8 cellular contexts compared by ENCODE assay signal in genomic region chr15:68819451-68820204, GRCh38. TPM values are rescaled to one million over a fixed set of nuclear protein-coding genes. Genes with fewer than 3 reads are reported as not detected.
DNase-seq lines count a peak whose midpoint lies in the region; ATAC-seq, FAIRE-seq and TF ChIP-seq lines count a peak whose summit lies in the region.

No MANE protein-coding gene starts in this region.

- in situ Hi-C loops in GM12878 (cut with MboI) = loop anchor here (25.0 kb wide), 1 partner anchor 1282 kb away; the partner anchor contains the start of gene MAP2K5

- intact Hi-C loops in Calu3 (cut with micrococcal nuclease; ENCODE audit: unreplicated experiment) = no loop called here
- intact Hi-C loops in GM12878 (cut with micrococcal nuclease; ENCODE audit: unreplicated experiment) = no loop called here
- intact Hi-C loops in sigmoid colon (cut with DNase I) = loop anchor here (5.0 kb wide), 2 partner anchors 32 to 58 kb away; no protein-coding TSS in a partner anchor

- peak; percentile 45 for DNase-seq in Calu3
- DNase-seq in HUDEP-2 (lab: John Stamatoyannopoulos, UW; ENCODE audit: unreplicated experiment in 76 of 76) = peak in 40 of 76 experiments; percentile 18 to 69 (median 41)
- DNase-seq in GM12878 (ENCODE audit: low read depth, low spot score) = no peak
- no peak for DNase-seq in iPS DF 6.9 (ENCODE audit: low read depth, low spot score)
- DNase-seq in sigmoid colon = peak; percentile 76

- H3K9me3 Mint-ChIP-seq in Calu3 (ENCODE audit: low read depth, unreplicated experiment) = no peaks in the 10 kb centered on the region

- peak overlapping the region; percentile 66 for H3K4me2 ChIP-seq in GM12878 (ENCODE audit: control insufficient read depth, insufficient read depth)

- under 1% methylated on average over 44 of the region's 52 CpGs for WGBS in GM12878 (ENCODE audit: insufficient coverage, insufficient replicate concordance, low lambda C conversion rate, missing lambda C conversion rate)
- no CpG with 5 or more reads among the region's 52 CpGs for WGBS in iPS DF 6.9 (ENCODE audit: insufficient coverage, insufficient read length)
- 0 to 1% methylated on average over 52 of the region's 52 CpGs for WGBS in sigmoid colon, 2 donors

- no peak for TF ChIP-seq RAD21 in GM12878 (IDR thresholded peaks at IDR 0.05; ENCODE audit: insufficient read depth, low read depth, low read length)

- H4K20me1 ChIP-seq in GM12878 (ENCODE audit: control insufficient read depth, insufficient read depth) = peaks cover 7% of the 10 kb centered on the region; the same call in 1 of the 2 replicates

- CTCF ChIA-PET in Calu3 (lab: Charles Lee) (interaction anchor here (0.8 to 1.3 kb wide), 2 partner anchors 9 to 56 kb away, joined by 3 to 4 read pairs; no protein-coding TSS in a partner anchor), GM12878 (lab: Yijun Ruan, JAX) (interaction anchor here (0.9 to 1.2 kb wide), 5 partner anchors 9 to 144 kb away, joined by 3 to 10 read pairs (median 4); no protein-coding TSS in a partner anchor)

- H3K4me1 ChIP-seq in GM12878 (ENCODE audit: control insufficient read depth, insufficient read depth, low read length) (peaks cover 23% of the 10 kb centered on the region), iPS DF 6.9 (ENCODE audit: control insufficient read depth, insufficient read depth, low read length) (peaks cover 2% of the 10 kb centered on the region; the same call in 1 of the 2 replicates), sigmoid colon (peaks cover 0 to 38% (median 30%) of the 10 kb centered on the region in 4 donors)

- TF ChIP-seq CTCF in Calu3 (IDR thresholded peaks at IDR 0.05; ENCODE audit: unreplicated experiment) (no peak), GM12878 (IDR thresholded peaks at IDR 0.05 in 2 of 3, conservative IDR thresholded peaks at IDR 0.05 in 1 of 3; ENCODE audit: control insufficient read depth in 2 of 3, extremely low read depth in 1 of 3, insufficient read depth in 1 of 3, low read depth in 3 of 3, low read length in 3 of 3) (no peak), sigmoid colon (IDR thresholded peaks at IDR 0.05) (no peak)

- FAIRE-seq in GM12878 (lab: Jason Lieb, UNC) = no peak

- H3K27ac ChIP-seq in GM12878 (ENCODE audit: control insufficient read depth, insufficient read depth) = peak overlapping the region; percentile 99
- no peak overlapping the region for H3K27ac ChIP-seq in iPS DF 6.9 (ENCODE audit: low read length)
- peak overlapping the region; percentile 92 to 99 (median 98) for H3K27ac ChIP-seq in sigmoid colon

- RAD21 ChIA-PET in GM12878 (lab: Charles Lee; ENCODE audit: unreplicated experiment) = interaction anchor here (1.1 to 5.8 kb wide), 5 partner anchors 9 to 36 kb away, joined by 3 to 56 read pairs (median 7); no protein-coding TSS in a partner anchor

- peak overlapping the region; percentile 99 for H3K9ac ChIP-seq in GM12878 (ENCODE audit: control insufficient read depth, insufficient read depth, low read length)

- H3K27me3 Mint-ChIP-seq in Calu3 (ENCODE audit: unreplicated experiment) = no peaks in the 10 kb centered on the region

- POLR2A ChIA-PET in GM12878 (lab: Charles Lee) = interaction anchor here (0.6 to 6.8 kb wide), 3 partner anchors 25 to 49 kb away, joined by 3 to 77 read pairs (median 5); no protein-coding TSS in a partner anchor

- H3K9me3 ChIP-seq in GM12878 (replicated peaks; ENCODE audit: control insufficient read depth, insufficient read depth, low read length) (no peaks in the 10 kb centered on the region), iPS DF 6.9 (ENCODE audit: control insufficient read depth, insufficient read depth, low read length) (no peaks in the 10 kb centered on the region), sigmoid colon (no peaks in the 10 kb centered on the region)

- H3K36me3 ChIP-seq in GM12878 (ENCODE audit: control insufficient read depth in 2 of 2, insufficient read depth in 2 of 2, low read length in 1 of 2) = peaks cover 0 to 7% of the 10 kb centered on the region in 2 experiments; a peak in 2 of 4 replicates
- no peaks in the 10 kb centered on the region; the same call in 1 of the 2 replicates for H3K36me3 ChIP-seq in iPS DF 6.9 (ENCODE audit: control insufficient read depth, insufficient read depth, low read length)
- H3K36me3 ChIP-seq in sigmoid colon = no peaks in the 10 kb centered on the region

- no peak for TF ChIP-seq EP300 in GM12878 (IDR thresholded peaks at IDR 0.05; ENCODE audit: borderline replicate concordance in 1 of 2, control insufficient read depth in 1 of 2, low read depth in 2 of 2, low read length in 2 of 2)
- no peak for TF ChIP-seq EP300 in sigmoid colon (IDR thresholded peaks at IDR 0.05)

- H3K4me3 Mint-ChIP-seq in Calu3 (ENCODE audit: low read depth, unreplicated experiment) = peak overlapping the region; percentile 96

- H3K36me3 Mint-ChIP-seq in Calu3 (ENCODE audit: insufficient read depth, unreplicated experiment) = peaks cover 74% of the 10 kb centered on the region

- BruUV-seq in Calu3 (replicated peaks; lab: Mats Ljungman, UMichigan) (no TSS peak), GM12878 (replicated peaks; lab: Mats Ljungman, UMichigan) (TSS peak; percentile 70)

- H3K79me2 ChIP-seq in GM12878 (ENCODE audit: control insufficient read depth, insufficient read depth, low read length) = peaks cover 81% of the 10 kb centered on the region

- H3K27ac Mint-ChIP-seq in Calu3 (ENCODE audit: unreplicated experiment) = peak overlapping the region; percentile 88

- peak overlapping the region; percentile 68 for H2AFZ ChIP-seq in GM12878 (ENCODE audit: control insufficient read depth, low read depth, low read length)

- SMC1A ChIA-PET in GM12878 (lab: Charles Lee; ENCODE audit: uncharacterized antibody, unreplicated experiment) = interaction anchor here (0.8 to 7.6 kb wide), 4 partner anchors 22 to 341 kb away, joined by 3 to 67 read pairs (median 4); partner anchors contain the start of gene GLCE

- peak; percentile 23 for TF ChIP-seq POLR2A in GM12878 (IDR thresholded peaks at IDR 0.05; ENCODE audit: low read depth, low read length)
- TF ChIP-seq POLR2A in sigmoid colon (IDR thresholded peaks at IDR 0.05) = peak in 1 of 2 donors; percentile 46

- ATAC-seq in SK-N-SH treated with all-trans-retinoic acid at 6 μM for 48 hours = peak; percentile 40
- peak; percentile 3 for ATAC-seq in GM12878
- ATAC-seq in GM19463 (IDR thresholded peaks at IDR 0.05; ENCODE audit: unreplicated experiment) = no peak
- ATAC-seq in HG03378 (IDR thresholded peaks at IDR 0.05; ENCODE audit: unreplicated experiment) = no peak

- peaks cover 31% of the 10 kb centered on the region for H3K4me1 Mint-ChIP-seq in Calu3 (ENCODE audit: low read depth, unreplicated experiment)

- peak overlapping the region; percentile 98 for H3K4me3 ChIP-seq in GM12878
- peak overlapping the region; percentile 95 for H3K4me3 ChIP-seq in iPS DF 6.9 (ENCODE audit: low read length)
- H3K4me3 ChIP-seq in sigmoid colon = peak overlapping the region; percentile 77 to 98 (median 97)

- no peaks in the 10 kb centered on the region for H3K27me3 ChIP-seq in GM12878 (replicated peaks in 1 of 2; ENCODE audit: control insufficient read depth in 2 of 2, insufficient read depth in 2 of 2, low read length in 1 of 2)
- H3K27me3 ChIP-seq in iPS DF 6.9 (ENCODE audit: control insufficient read depth, insufficient read depth, low read length) = peaks cover 11% of the 10 kb centered on the region
- H3K27me3 ChIP-seq in sigmoid colon = no peaks in the 10 kb centered on the region

TF ChIP-seq in SK-N-SH treated with all-trans-retinoic acid at 6 μM for 48 hours, 23 proteins besides CTCF, POLR2A, EP300 and RAD21 (continues in another document):
- no peak for TF ChIP-seq SNAI2 (CRISPR knock-in tag; IDR thresholded peaks at IDR 0.05)
- TF ChIP-seq ZC3H10 (CRISPR knock-in tag; IDR thresholded peaks at IDR 0.05) = no peak

TF ChIP-seq in GM12878, 131 proteins besides CTCF, POLR2A, EP300 and RAD21 (continues in another document):
- no peak for TF ChIP-seq HDAC2 (IDR thresholded peaks at IDR 0.05)
- peak; percentile 59; the same call in 1 of the 2 replicates for TF ChIP-seq LARP7 (IDR thresholded peaks at IDR 0.05)
- TF ChIP-seq HDGF (IDR thresholded peaks at IDR 0.05) = peak; percentile 47; the same call in 1 of the 2 replicates
- no peak for TF ChIP-seq EZH2 (IDR thresholded peaks at IDR 0.05; ENCODE audit: borderline replicate concordance, control insufficient read depth, low read depth, low read length)
- peak; percentile 69; the same call in 1 of the 2 replicates for TF ChIP-seq WRNIP1 (IDR thresholded peaks at IDR 0.05; ENCODE audit: borderline replicate concordance, low read depth, low read length)
- 0 out of 2 replicates have a peak, but pooled peaks have one; percentile 27 for TF ChIP-seq CBFB (IDR thresholded peaks at IDR 0.05; ENCODE audit: low read depth)
- TF ChIP-seq RB1 (IDR thresholded peaks at IDR 0.05; ENCODE audit: borderline replicate concordance) = 0 out of 2 replicates have a peak, but pooled peaks have one; percentile 61
- TF ChIP-seq SMAD1 (IDR thresholded peaks at IDR 0.05; ENCODE audit: low read depth, partially characterized antibody) = no peak
- no peak; the same call in 1 of the 2 replicates for TF ChIP-seq NBN (IDR thresholded peaks at IDR 0.05)
- no peak for TF ChIP-seq EED (IDR thresholded peaks at IDR 0.05; ENCODE audit: low read depth)
- TF ChIP-seq FOXK2 (IDR thresholded peaks at IDR 0.05) = no peak
- peak; percentile 4; the same call in 1 of the 2 replicates for TF ChIP-seq MTA3 (IDR thresholded peaks at IDR 0.05; ENCODE audit: borderline replicate concordance, low read length)
- peak; percentile 57 for TF ChIP-seq POLR2AphosphoS5 (IDR thresholded peaks at IDR 0.05; ENCODE audit: low read length)

RNA-seq across cellular contexts. Expression of gene ANP32A, which starts 1.1 kb away (rescaled TPM):
- total RNA-seq in Calu3 (2022) (250 and 267 TPM in 2 replicates), GM12878 (2014; rRNA removed) (113 and 115 TPM in 2 replicates), GM12878 (2014; rRNA removed; fragmentation: Illumina TruSeq; extraction: Trizol) (232 and 235 TPM in 2 replicates), GM12878 (2021) (227 and 244 TPM in 2 replicates), sigmoid colon (10 to 100 TPM; 37.6 to 71.2 (median 58.9) TPM)
- 115 and 122 TPM in 2 replicates for total RNA-seq in GM12878 (2013; cell fraction: nucleolus; rRNA removed)
- polyA plus RNA-seq in GM12878 (2011; ENCODE audit: low read depth) = 105 TPM
- polyA plus RNA-seq in GM12878 (2011; rRNA removed) (170 and 224 TPM in 2 replicates), GM12878 (2014; fragmentation: Illumina TruSeq; extraction: Trizol) (666 and 753 TPM in 2 replicates), GM12878 (2014; fragmentation: Nextera tagmentation; extraction: Ambion mirVana) (10 to 100 TPM; 29.6 to 35.3 TPM), GM12878 (2014; rRNA removed) (247 and 261 TPM in 2 replicates), GM12878 (2016; fragmentation: Nextera tagmentation; extraction: Ambion mirVana) (100 to 1,000 TPM; 232 to 271 TPM), sigmoid colon (100 to 1,000 TPM in 1 of 3 donors, 10 to 100 TPM in 2; 67.3 to 152 (median 82.1) TPM)
- 77.2 and 86.6 TPM in 2 replicates for polyA plus RNA-seq in GM12878 (2011; cell fraction: cytosol; rRNA removed)
- polyA plus RNA-seq in GM12878 (2011; cell fraction: nucleus; rRNA removed) = 56.0 and 69.4 TPM in 2 replicates
- polyA plus RNA-seq in GM12878 (2012) = 179 and 207 TPM in 2 replicates
- polyA minus RNA-seq in GM12878 (2011; rRNA and poly(A)+ RNA removed) = 62.1 and 70.0 TPM in 2 replicates
- polyA minus RNA-seq in GM12878 (2011; cell fraction: cytosol; rRNA and poly(A)+ RNA removed) = 39.3 and 49.7 TPM in 2 replicates
- polyA minus RNA-seq in GM12878 (2011; cell fraction: nucleus; rRNA and poly(A)+ RNA removed) = 31.4 and 59.3 TPM in 2 replicates

Comparison
In these comparisons a context has a peak if more than half of its experiments do, and no peak if none do; other contexts are left out.
1. DNase-seq: peak in Calu3 (single experiment), HUDEP-2 (40 of 76) and sigmoid colon (single experiment); none in GM12878 (single experiment) and iPS DF 6.9 (single experiment).
2. ATAC-seq: peak in SK-N-SH treated with all-trans-retinoic acid at 6 μM for 48 hours (single experiment) and GM12878 (single experiment); none in GM19463 (single experiment) and HG03378 (single experiment).
3. Peak in every context shown above with its lines, with median percentiles within 50 percentile points of each other: H3K4me3 ChIP-seq.